In genomic region chr6:93654548-93654947, GRCh38 we compare ENCODE assay signal across 20 cellular contexts.
DNase-seq lines count a peak whose midpoint lies in the region; ATAC-seq, FAIRE-seq and TF ChIP-seq lines count a peak whose summit lies in the region.
"Had no signal": no experiment of that assay in that cellular context is flagged by ENCODE, and none has a peak within 500 bp of the region (broad histone marks: within the 10 kb centered on the region; RNA-seq: fewer than 3 reads in every experiment).

No MANE protein-coding gene starts in this region.

- H3K4me3 ChIP-seq in HepG2 (replicated peaks in 1 of 3; ENCODE audit: insufficient read depth in 1 of 3, low read depth in 2 of 3, low read length in 3 of 3) (no peak overlapping the region), right lobe of liver (no peak overlapping the region), IMR-90 (ENCODE audit: insufficient read depth, low read depth, low read length) (no peak overlapping the region), H1 (ENCODE audit: extremely low read depth in 1 of 4, insufficient read depth in 2 of 4, low read depth in 3 of 4, low read length in 4 of 4) (no peak overlapping the region), PC-9 (no peak overlapping the region)
- H3K4me3 ChIP-seq: BLaER1 treated with 17β-estradiol and CSF1 and Interleukin-3, amounts not matched to agents 10 nM and 100 nM had no signal

- CTCF ChIA-PET in HepG2 (lab: Yijun Ruan, JAX; ENCODE audit: low intra/inter-chr PET ratio, low total read pairs): no interaction called here
- CTCF ChIA-PET in IMR-90 (lab: Yijun Ruan, JAX): no interaction called here
- CTCF ChIA-PET in H1 (lab: Charles Lee; ENCODE audit: partially characterized antibody): no interaction called here
- CTCF ChIA-PET in PC-9 (lab: Charles Lee): no interaction called here

- H3K56ac ChIP-seq in IMR-90 (ENCODE audit: extremely low read depth, insufficient read depth, low read length) (no peak overlapping the region), H1 (replicated peaks; ENCODE audit: insufficient read length, low read depth, low read length) (no peak overlapping the region)

- no peak overlapping the region for H2BK15ac ChIP-seq in IMR-90 (ENCODE audit: low read depth, low read length)
- H2BK15ac ChIP-seq in H1 (ENCODE audit: low read length): no peak overlapping the region

- TF ChIP-seq RAD21 in HepG2 (CRISPR knock-in tag; IDR thresholded peaks at IDR 0.05) (no peak), IMR-90 (IDR thresholded peaks at IDR 0.05; ENCODE audit: low read length) (no peak), H1 (IDR thresholded peaks at IDR 0.05 in 1 of 2, conservative IDR thresholded peaks at IDR 0.05 in 1 of 2; ENCODE audit: low read depth in 2 of 2, low read length in 2 of 2) (no peak)

- no peak for TF ChIP-seq EP300 in HepG2 (IDR thresholded peaks at IDR 0.05; ENCODE audit: low read depth in 2 of 2, low read length in 2 of 2)
- no peak for TF ChIP-seq EP300 in HepG2 (CRISPR knock-in tag; IDR thresholded peaks at IDR 0.05; ENCODE audit: borderline replicate concordance)
- no peak for TF ChIP-seq EP300 in H1 (IDR thresholded peaks at IDR 0.05; ENCODE audit: borderline replicate concordance in 1 of 2, low read depth in 2 of 2, low read length in 2 of 2)

- no peaks in the 10 kb centered on the region for H4K20me1 ChIP-seq in HepG2 (ENCODE audit: insufficient read depth, low read length)
- H4K20me1 ChIP-seq in IMR-90 (ENCODE audit: insufficient read depth, low read length): no peaks in the 10 kb centered on the region
- no peaks in the 10 kb centered on the region for H4K20me1 ChIP-seq in H1 (replicated peaks in 1 of 2; ENCODE audit: control insufficient read depth in 1 of 2, insufficient read depth in 2 of 2, low read length in 2 of 2)
- H4K20me1 ChIP-seq in PC-9 (ENCODE audit: insufficient read depth): no peaks in the 10 kb centered on the region
- H4K20me1 ChIP-seq: BLaER1 treated with 17β-estradiol and CSF1 and Interleukin-3, amounts not matched to agents 10 nM and 100 nM had no signal

- H3K4me2 ChIP-seq in HepG2 (ENCODE audit: low read depth, low read length) (no peak overlapping the region), IMR-90 (ENCODE audit: low read depth, low read length) (no peak overlapping the region), H1 (ENCODE audit: insufficient read depth in 1 of 2, low read depth in 2 of 2, low read length in 2 of 2) (no peak overlapping the region), PC-9 (no peak overlapping the region)
- H3K4me2 ChIP-seq: BLaER1 treated with 17β-estradiol and CSF1 and Interleukin-3, amounts not matched to agents 10 nM and 100 nM had no signal

- ATAC-seq in HepG2: no peak
- ATAC-seq in right lobe of liver: no peak
- ATAC-seq in IMR-90 (ENCODE audit: low read depth): no peak
- ATAC-seq: CD8-positive, alpha-beta T cell had no signal

- H2BK5ac ChIP-seq in IMR-90 (ENCODE audit: low read depth, low read length, poor library complexity, severe bottlenecking) (no peak overlapping the region), H1 (ENCODE audit: low read depth, low read length) (no peak overlapping the region)

- H3K9me2 ChIP-seq in PC-9 (ENCODE audit: insufficient read depth): no peaks in the 10 kb centered on the region

- no peak overlapping the region for H3K18ac ChIP-seq in IMR-90 (ENCODE audit: low read depth, low read length)
- no peak overlapping the region for H3K18ac ChIP-seq in H1 (ENCODE audit: extremely low read depth, low read length)

- no peak overlapping the region for H4K91ac ChIP-seq in IMR-90 (ENCODE audit: insufficient read depth, low read depth, low read length)
- H4K91ac ChIP-seq in H1 (replicated peaks; ENCODE audit: insufficient read length, low read length): no peak overlapping the region

- no peaks in the 10 kb centered on the region; the same call in 1 of the 2 replicates for H3K23me2 ChIP-seq in H1 (ENCODE audit: low read depth, low read length)

- in situ Hi-C loops in HepG2 (cut with HindIII; ENCODE audit: extremely low pct_ligation_motif_present, low pct_unique_long_range_greater_than_20kb): no loop called here
- in situ Hi-C loops in IMR-90 (cut with MboI; ENCODE audit: low sequenced_read_pairs): no loop called here

- no peak overlapping the region for H2BK12ac ChIP-seq in H1 (ENCODE audit: low read depth, low read length)

- H2BK20ac ChIP-seq in IMR-90 (ENCODE audit: low read depth, low read length) (no peak overlapping the region), H1 (ENCODE audit: low read length) (no peak overlapping the region)

- no peak overlapping the region for H3K27ac ChIP-seq in HepG2 (ENCODE audit: extremely low read length, insufficient read depth, low read length)
- H3K27ac ChIP-seq in right lobe of liver: no peak overlapping the region
- H3K27ac ChIP-seq in IMR-90 (ENCODE audit: insufficient read depth, low read length): no peak overlapping the region
- H3K27ac ChIP-seq in H1 (ENCODE audit: low read depth, low read length): no peak overlapping the region
- no peak overlapping the region for H3K27ac ChIP-seq in PC-9
- H3K27ac ChIP-seq: 22Rv1; BLaER1 treated with 17β-estradiol and CSF1 and Interleukin-3, amounts not matched to agents 10 nM and 100 nM; C4-2B had no signal

- POLR2A ChIA-PET in HepG2 (lab: Yijun Ruan, JAX) (no interaction called here), IMR-90 (lab: Charles Lee; ENCODE audit: unreplicated experiment) (no interaction called here), H1 (lab: Charles Lee; ENCODE audit: partially characterized antibody) (no interaction called here), PC-9 (lab: Charles Lee; ENCODE audit: unreplicated experiment) (no interaction called here)

- H4K5ac ChIP-seq in IMR-90 (ENCODE audit: low read depth, low read length) (no peak overlapping the region), H1 (ENCODE audit: insufficient read length, low read depth, low read length) (no peak overlapping the region)

- H3K9me3 ChIP-seq in HepG2 (ENCODE audit: low read length) (no peaks in the 10 kb centered on the region), right lobe of liver (no peaks in the 10 kb centered on the region), IMR-90 (ENCODE audit: control insufficient read depth, insufficient read depth, low read length) (peaks cover 5% of the 10 kb centered on the region; the same call in 1 of the 2 replicates), H1 (ENCODE audit: insufficient read depth in 2 of 2, low read depth in 1 of 2, low read length in 1 of 2) (no peaks in the 10 kb centered on the region), PC-9 (ENCODE audit: insufficient read depth, low read depth) (no peaks in the 10 kb centered on the region)
- H3K9me3 ChIP-seq: Caco-2 had no signal

- H3K9ac ChIP-seq in HepG2 (ENCODE audit: insufficient read depth, low read depth, low read length): no peak overlapping the region
- no peak overlapping the region for H3K9ac ChIP-seq in IMR-90 (ENCODE audit: low read depth, low read length)
- H3K9ac ChIP-seq in H1 (replicated peaks in 1 of 4; ENCODE audit: extremely low read depth in 1 of 4, low read depth in 3 of 4, low read length in 3 of 4): no peak overlapping the region
- H3K9ac ChIP-seq: BLaER1 treated with 17β-estradiol and CSF1 and Interleukin-3, amounts not matched to agents 10 nM and 100 nM had no signal

- FAIRE-seq in HepG2 (lab: Jason Lieb, UNC) (no peak), H1 (lab: Jason Lieb, UNC) (no peak), frontal cortex (lab: Jason Lieb, UNC) (no peak)
- FAIRE-seq: D721Med, G401.6, GM12891, GM19239 had no signal

- H3K36me3 ChIP-seq in HepG2 (replicated peaks in 1 of 2; ENCODE audit: control insufficient read depth in 1 of 2, insufficient read depth in 2 of 2, low read length in 2 of 2) (no peaks in the 10 kb centered on the region), right lobe of liver (no peaks in the 10 kb centered on the region), IMR-90 (ENCODE audit: control insufficient read depth, insufficient read depth, low read length) (no peaks in the 10 kb centered on the region), H1 (ENCODE audit: control insufficient read depth in 2 of 4, insufficient read depth in 4 of 4, low read length in 3 of 4) (no peaks in the 10 kb centered on the region), PC-9 (ENCODE audit: low read depth) (no peaks in the 10 kb centered on the region)
- H3K36me3 ChIP-seq: BLaER1 treated with 17β-estradiol and CSF1 and Interleukin-3, amounts not matched to agents 10 nM and 100 nM had no signal

- no peaks in the 10 kb centered on the region for H3F3A ChIP-seq in PC-9 (ENCODE audit: insufficient read depth, low read depth)

- dilution Hi-C loops in IMR-90 (cut with HindIII; ENCODE audit: low sequenced_read_pairs, unreplicated experiment): no loop called here

- BruUV-seq in HepG2 (replicated peaks; lab: Mats Ljungman, UMichigan) (no TSS peak), IMR-90 (replicated peaks; lab: Mats Ljungman, UMichigan) (no TSS peak), PC-9 (replicated peaks; lab: Mats Ljungman, UMichigan) (no TSS peak)

- H4K8ac ChIP-seq in IMR-90 (ENCODE audit: low read depth in 2 of 2, low read length in 2 of 2): no peak overlapping the region
- H4K8ac ChIP-seq in H1 (ENCODE audit: extremely low read depth, insufficient read depth, low read length): no peak overlapping the region

- H2AK9ac ChIP-seq in IMR-90 (replicated peaks; ENCODE audit: low read depth, low read length, poor library complexity): no peak overlapping the region

- no peak for TF ChIP-seq POLR2A in HepG2 (IDR thresholded peaks at IDR 0.05; ENCODE audit: insufficient read depth in 1 of 2, low read depth in 2 of 2, low read length in 2 of 2)
- TF ChIP-seq POLR2A in right lobe of liver (IDR thresholded peaks at IDR 0.05): no peak
- TF ChIP-seq POLR2A in IMR-90 (IDR thresholded peaks at IDR 0.05; ENCODE audit: low read depth, low read length): no peak
- TF ChIP-seq POLR2A in H1 (IDR thresholded peaks at IDR 0.05; ENCODE audit: control extremely low read depth in 1 of 2, low read depth in 2 of 2, low read length in 2 of 2): no peak

- no peaks in the 10 kb centered on the region for H3K79me2 ChIP-seq in HepG2 (ENCODE audit: insufficient read depth, low read length)
- no peaks in the 10 kb centered on the region for H3K79me2 ChIP-seq in H1 (ENCODE audit: control insufficient read depth in 1 of 2, insufficient read depth in 2 of 2, low read length in 2 of 2)
- H3K79me2 ChIP-seq in PC-9 (ENCODE audit: low read depth): no peaks in the 10 kb centered on the region

- H3K79me1 ChIP-seq in IMR-90 (ENCODE audit: low read depth in 1 of 2, low read length in 2 of 2) (no peaks in the 10 kb centered on the region), H1 (ENCODE audit: low read depth, low read length) (no peaks in the 10 kb centered on the region)

- no peak overlapping the region for H2AK5ac ChIP-seq in IMR-90 (ENCODE audit: low read depth, low read length)
- H2AK5ac ChIP-seq in H1 (ENCODE audit: low read depth, low read length): no peak overlapping the region

- H2AFZ ChIP-seq in HepG2 (ENCODE audit: low read length) (no peak overlapping the region), IMR-90 (replicated peaks; ENCODE audit: low read length, poor library complexity) (no peak overlapping the region), H1 (ENCODE audit: low read length) (no peak overlapping the region), PC-9 (no peak overlapping the region)

- H3K14ac ChIP-seq in IMR-90 (replicated peaks; ENCODE audit: low read depth, low read length) (no peak overlapping the region), H1 (ENCODE audit: insufficient read length) (no peak overlapping the region)

- no peak for DNase-seq in HepG2 (ENCODE audit: low spot score)
- DNase-seq in right lobe of liver: no peak
- DNase-seq in IMR-90: no peak
- DNase-seq in H1 (ENCODE audit: low read depth in 1 of 2, low spot score in 2 of 2): no peak
- DNase-seq in frontal cortex (ENCODE audit: low spot score in 2 of 2): no peak
- no peak for DNase-seq in PC-9
- DNase-seq: AML-193; Caco-2; Calu3; CD4-positive, alpha-beta T cell; CD8-positive, alpha-beta T cell; DMS79 treated with DMSO at 0.1 percent for 48 hours; GF-D8 had no signal

- intact Hi-C loops in HepG2 (cut with micrococcal nuclease; ENCODE audit: unreplicated experiment): no loop called here
- intact Hi-C loops in right lobe of liver (cut with DNase I): no loop called here
- intact Hi-C loops in IMR-90 (cut with micrococcal nuclease): no loop called here
- intact Hi-C loops in PC-9 (cut with micrococcal nuclease; ENCODE audit: unreplicated experiment): no loop called here

- H3K23ac ChIP-seq in IMR-90 (ENCODE audit: low read depth, low read length) (no peak overlapping the region), H1 (ENCODE audit: insufficient read length) (no peak overlapping the region)

- H3K27me3 ChIP-seq in HepG2 (ENCODE audit: control insufficient read depth in 1 of 2, insufficient read depth in 2 of 2, low read length in 2 of 2): no peaks in the 10 kb centered on the region
- no peaks in the 10 kb centered on the region for H3K27me3 ChIP-seq in right lobe of liver
- no peaks in the 10 kb centered on the region for H3K27me3 ChIP-seq in IMR-90 (ENCODE audit: control insufficient read depth, insufficient read depth, low read length)
- no peaks in the 10 kb centered on the region for H3K27me3 ChIP-seq in H1 (replicated peaks in 1 of 4; ENCODE audit: control insufficient read depth in 3 of 4, extremely low read depth in 1 of 4, insufficient read depth in 3 of 4, low read length in 3 of 4)
- no peaks in the 10 kb centered on the region for H3K27me3 ChIP-seq in PC-9 (ENCODE audit: insufficient read depth, low read depth)
- H3K27me3 ChIP-seq: BLaER1 treated with 17β-estradiol and CSF1 and Interleukin-3, amounts not matched to agents 10 nM and 100 nM had no signal

- H2BK120ac ChIP-seq in IMR-90 (ENCODE audit: low read depth, low read length): no peak overlapping the region
- H2BK120ac ChIP-seq in H1 (replicated peaks; ENCODE audit: low read depth, low read length): no peak overlapping the region

- TF ChIP-seq CTCF in HepG2 (CRISPR knock-in tag; IDR thresholded peaks at IDR 0.05) (no peak), right lobe of liver (IDR thresholded peaks at IDR 0.05) (no peak), IMR-90 (conservative IDR thresholded peaks at IDR 0.05; ENCODE audit: low read depth, low read length) (no peak), H1 (IDR thresholded peaks at IDR 0.05; ENCODE audit: control extremely low read depth in 1 of 3, insufficient read depth in 1 of 3, low read depth in 1 of 3, low read length in 3 of 3) (no peak), PC-9 (conservative IDR thresholded peaks at IDR 0.05) (no peak)

- WGBS in HepG2 (ENCODE audit: low lambda C conversion rate): 0% methylated on average over 2 of the region's 2 CpGs
- WGBS in right lobe of liver (ENCODE audit: insufficient coverage, low coverage, low lambda C conversion rate, missing lambda C conversion rate): 30% methylated on average over 2 of the region's 2 CpGs
- WGBS in IMR-90 (ENCODE audit: extremely low coverage in 2 of 2, insufficient read length in 1 of 2), 2 experiments: no CpG with 5 or more reads among the region's 2 CpGs
- WGBS in H1 (ENCODE audit: extremely low coverage in 1 of 2, insufficient coverage in 1 of 2, insufficient read length in 1 of 2, insufficient replicate concordance in 2 of 2, low coverage in 1 of 2, low lambda C conversion rate in 2 of 2, missing lambda C conversion rate in 1 of 2), 2 experiments: 80% methylated on average over 2 of the region's 2 CpGs; no CpG with 5 or more reads in 1 of the 2 experiments

- H3K4me1 ChIP-seq in HepG2 (ENCODE audit: insufficient read depth, low read length) (no peaks in the 10 kb centered on the region), right lobe of liver (no peaks in the 10 kb centered on the region), IMR-90 (ENCODE audit: control insufficient read depth, insufficient read depth, low read length) (no peaks in the 10 kb centered on the region), H1 (replicated peaks in 1 of 4; ENCODE audit: control insufficient read depth in 3 of 4, insufficient read depth in 4 of 4, low read length in 3 of 4) (no peaks in the 10 kb centered on the region), PC-9 (replicated peaks; ENCODE audit: insufficient read depth) (no peaks in the 10 kb centered on the region)
- H3K4me1 ChIP-seq: Caco-2 had no signal

- H3K9me1 ChIP-seq in IMR-90 (ENCODE audit: insufficient read depth, low read length): no peaks in the 10 kb centered on the region

- H3K4ac ChIP-seq in IMR-90 (ENCODE audit: low read depth, low read length): no peak overlapping the region
- no peak overlapping the region for H3K4ac ChIP-seq in H1 (replicated peaks; ENCODE audit: insufficient read length, low read depth, low read length)

Comparison
In these comparisons a context has a peak if more than half of its experiments do, and no peak if none do; other contexts are left out.
1. Of the 41 proteins assayed by ChIP-seq in both HepG2 and H1: peak only in HepG2: none; only in H1: none; in both: MAFK; in neither: 40.